1 cellular context compared by ENCODE assay signal in the genomic region with DNA sequence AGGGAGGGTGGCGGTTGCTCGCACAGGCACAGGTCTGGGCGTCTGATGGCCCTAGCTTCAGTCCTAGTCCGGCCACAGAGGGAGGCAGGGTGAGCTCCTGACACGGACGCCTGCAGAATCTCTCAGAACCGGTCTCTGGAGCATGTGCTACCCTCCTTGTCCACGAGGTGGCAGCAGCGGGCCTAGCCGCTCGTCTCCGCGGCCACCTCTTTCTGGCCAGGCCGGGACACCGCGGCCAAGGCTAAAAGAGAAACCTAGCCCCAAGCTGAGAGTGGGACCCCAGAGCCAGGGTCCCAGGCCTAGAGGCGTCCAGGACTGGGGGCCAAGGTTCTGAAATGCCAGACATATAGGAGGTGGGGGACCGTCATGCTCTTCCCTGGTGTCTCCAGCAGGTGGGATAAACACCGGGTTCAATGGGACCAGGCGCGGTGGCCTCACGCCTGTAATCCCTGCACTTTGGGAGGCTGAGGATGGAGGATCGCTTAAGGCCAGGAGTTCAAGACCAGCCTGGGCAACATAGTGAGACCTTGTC.
TF ChIP-seq lines count a peak whose summit lies in the region.

No MANE protein-coding gene starts in this region.

TF ChIP-seq in K562, 482 proteins besides CTCF, POLR2A, EP300 and RAD21 (continued from another document):
- TF ChIP-seq FOSL1 (tag; conservative IDR thresholded peaks at IDR 0.05) (no peak), HEY1 (CRISPR knock-in tag; IDR thresholded peaks at IDR 0.05; ENCODE audit: borderline replicate concordance) (no peak), HLTF (IDR thresholded peaks at IDR 0.05) (0 out of 2 replicates have a peak, but pooled peaks have one; percentile 17), OTX1 (CRISPR knock-in tag; IDR thresholded peaks at IDR 0.05) (no peak), CREM (IDR thresholded peaks at IDR 0.05; ENCODE audit: low read depth) (peak; percentile 51; the same call in 1 of the 2 replicates), POU5F1 (IDR thresholded peaks at IDR 0.05; ENCODE audit: borderline replicate concordance, low read depth, low read length, partially characterized antibody) (no peak), NCOA6 (IDR thresholded peaks at IDR 0.05) (no peak), MTA1 (IDR thresholded peaks at IDR 0.05; ENCODE audit: borderline replicate concordance) (no peak), RFX5 (IDR thresholded peaks at IDR 0.05; ENCODE audit: low read depth, low read length) (no peak), CBX1 (IDR thresholded peaks at IDR 0.05; ENCODE audit: low read depth) (no peak), NFE2L1 (tag; IDR thresholded peaks at IDR 0.05; ENCODE audit: borderline replicate concordance, low read depth) (no peak), RFX1 (IDR thresholded peaks at IDR 0.05) (no peak), RHOXF2B (CRISPR knock-in tag; conservative IDR thresholded peaks at IDR 0.05) (no peak), CEBPB (tag; IDR thresholded peaks at IDR 0.05) (no peak), CBFA2T2 (conservative IDR thresholded peaks at IDR 0.05) (no peak), U2AF1 (optimal IDR thresholded peaks at IDR 0.05; ENCODE audit: low read depth, low read length) (no peak), ZZZ3 (IDR thresholded peaks at IDR 0.05) (no peak), GATAD2A (IDR thresholded peaks at IDR 0.05) (0 out of 2 replicates have a peak, but pooled peaks have one; percentile 39), ZNF780A (CRISPR knock-in tag; IDR thresholded peaks at IDR 0.05) (no peak), PRPF4 (IDR thresholded peaks at IDR 0.05; ENCODE audit: insufficient read depth, low read depth, low read length, poor library complexity, severe bottlenecking) (no peak)
- TF ChIP-seq, protein P1, sequence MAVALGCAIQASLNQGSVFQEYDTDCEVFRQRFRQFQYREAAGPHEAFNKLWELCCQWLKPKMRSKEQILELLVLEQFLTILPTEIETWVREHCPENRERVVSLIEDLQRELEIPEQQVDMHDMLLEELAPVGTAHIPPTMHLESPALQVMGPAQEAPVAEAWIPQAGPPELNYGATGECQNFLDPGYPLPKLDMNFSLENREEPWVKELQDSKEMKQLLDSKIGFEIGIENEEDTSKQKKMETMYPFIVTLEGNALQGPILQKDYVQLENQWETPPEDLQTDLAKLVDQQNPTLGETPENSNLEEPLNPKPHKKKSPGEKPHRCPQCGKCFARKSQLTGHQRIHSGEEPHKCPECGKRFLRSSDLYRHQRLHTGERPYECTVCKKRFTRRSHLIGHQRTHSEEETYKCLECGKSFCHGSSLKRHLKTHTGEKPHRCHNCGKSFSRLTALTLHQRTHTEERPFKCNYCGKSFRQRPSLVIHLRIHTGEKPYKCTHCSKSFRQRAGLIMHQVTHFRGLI (CRISPR knock-in tag; IDR thresholded peaks at IDR 0.05) = no peak
- TF ChIP-seq, protein P2, sequence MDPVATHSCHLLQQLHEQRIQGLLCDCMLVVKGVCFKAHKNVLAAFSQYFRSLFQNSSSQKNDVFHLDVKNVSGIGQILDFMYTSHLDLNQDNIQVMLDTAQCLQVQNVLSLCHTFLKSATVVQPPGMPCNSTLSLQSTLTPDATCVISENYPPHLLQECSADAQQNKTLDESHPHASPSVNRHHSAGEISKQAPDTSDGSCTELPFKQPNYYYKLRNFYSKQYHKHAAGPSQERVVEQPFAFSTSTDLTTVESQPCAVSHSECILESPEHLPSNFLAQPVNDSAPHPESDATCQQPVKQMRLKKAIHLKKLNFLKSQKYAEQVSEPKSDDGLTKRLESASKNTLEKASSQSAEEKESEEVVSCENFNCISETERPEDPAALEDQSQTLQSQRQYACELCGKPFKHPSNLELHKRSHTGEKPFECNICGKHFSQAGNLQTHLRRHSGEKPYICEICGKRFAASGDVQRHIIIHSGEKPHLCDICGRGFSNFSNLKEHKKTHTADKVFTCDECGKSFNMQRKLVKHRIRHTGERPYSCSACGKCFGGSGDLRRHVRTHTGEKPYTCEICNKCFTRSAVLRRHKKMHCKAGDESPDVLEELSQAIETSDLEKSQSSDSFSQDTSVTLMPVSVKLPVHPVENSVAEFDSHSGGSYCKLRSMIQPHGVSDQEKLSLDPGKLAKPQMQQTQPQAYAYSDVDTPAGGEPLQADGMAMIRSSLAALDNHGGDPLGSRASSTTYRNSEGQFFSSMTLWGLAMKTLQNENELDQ (CRISPR knock-in tag; IDR thresholded peaks at IDR 0.05; ENCODE audit: borderline replicate concordance) = no peak
- TF ChIP-seq, protein P3, sequence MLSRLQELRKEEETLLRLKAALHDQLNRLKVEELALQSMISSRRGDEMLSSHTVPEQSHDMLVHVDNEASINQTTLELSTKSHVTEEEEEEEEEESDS (CRISPR knock-in tag; IDR thresholded peaks at IDR 0.05) = no peak
- TF ChIP-seq, protein P4, sequence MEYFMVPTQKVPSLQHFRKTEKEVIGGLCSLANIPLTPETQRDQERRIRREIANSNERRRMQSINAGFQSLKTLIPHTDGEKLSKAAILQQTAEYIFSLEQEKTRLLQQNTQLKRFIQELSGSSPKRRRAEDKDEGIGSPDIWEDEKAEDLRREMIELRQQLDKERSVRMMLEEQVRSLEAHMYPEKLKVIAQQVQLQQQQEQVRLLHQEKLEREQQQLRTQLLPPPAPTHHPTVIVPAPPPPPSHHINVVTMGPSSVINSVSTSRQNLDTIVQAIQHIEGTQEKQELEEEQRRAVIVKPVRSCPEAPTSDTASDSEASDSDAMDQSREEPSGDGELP (CRISPR knock-in tag; IDR thresholded peaks at IDR 0.05; ENCODE audit: borderline replicate concordance) = peak; percentile 74; the same call in 1 of the 2 replicates
- TF ChIP-seq, protein P5, sequence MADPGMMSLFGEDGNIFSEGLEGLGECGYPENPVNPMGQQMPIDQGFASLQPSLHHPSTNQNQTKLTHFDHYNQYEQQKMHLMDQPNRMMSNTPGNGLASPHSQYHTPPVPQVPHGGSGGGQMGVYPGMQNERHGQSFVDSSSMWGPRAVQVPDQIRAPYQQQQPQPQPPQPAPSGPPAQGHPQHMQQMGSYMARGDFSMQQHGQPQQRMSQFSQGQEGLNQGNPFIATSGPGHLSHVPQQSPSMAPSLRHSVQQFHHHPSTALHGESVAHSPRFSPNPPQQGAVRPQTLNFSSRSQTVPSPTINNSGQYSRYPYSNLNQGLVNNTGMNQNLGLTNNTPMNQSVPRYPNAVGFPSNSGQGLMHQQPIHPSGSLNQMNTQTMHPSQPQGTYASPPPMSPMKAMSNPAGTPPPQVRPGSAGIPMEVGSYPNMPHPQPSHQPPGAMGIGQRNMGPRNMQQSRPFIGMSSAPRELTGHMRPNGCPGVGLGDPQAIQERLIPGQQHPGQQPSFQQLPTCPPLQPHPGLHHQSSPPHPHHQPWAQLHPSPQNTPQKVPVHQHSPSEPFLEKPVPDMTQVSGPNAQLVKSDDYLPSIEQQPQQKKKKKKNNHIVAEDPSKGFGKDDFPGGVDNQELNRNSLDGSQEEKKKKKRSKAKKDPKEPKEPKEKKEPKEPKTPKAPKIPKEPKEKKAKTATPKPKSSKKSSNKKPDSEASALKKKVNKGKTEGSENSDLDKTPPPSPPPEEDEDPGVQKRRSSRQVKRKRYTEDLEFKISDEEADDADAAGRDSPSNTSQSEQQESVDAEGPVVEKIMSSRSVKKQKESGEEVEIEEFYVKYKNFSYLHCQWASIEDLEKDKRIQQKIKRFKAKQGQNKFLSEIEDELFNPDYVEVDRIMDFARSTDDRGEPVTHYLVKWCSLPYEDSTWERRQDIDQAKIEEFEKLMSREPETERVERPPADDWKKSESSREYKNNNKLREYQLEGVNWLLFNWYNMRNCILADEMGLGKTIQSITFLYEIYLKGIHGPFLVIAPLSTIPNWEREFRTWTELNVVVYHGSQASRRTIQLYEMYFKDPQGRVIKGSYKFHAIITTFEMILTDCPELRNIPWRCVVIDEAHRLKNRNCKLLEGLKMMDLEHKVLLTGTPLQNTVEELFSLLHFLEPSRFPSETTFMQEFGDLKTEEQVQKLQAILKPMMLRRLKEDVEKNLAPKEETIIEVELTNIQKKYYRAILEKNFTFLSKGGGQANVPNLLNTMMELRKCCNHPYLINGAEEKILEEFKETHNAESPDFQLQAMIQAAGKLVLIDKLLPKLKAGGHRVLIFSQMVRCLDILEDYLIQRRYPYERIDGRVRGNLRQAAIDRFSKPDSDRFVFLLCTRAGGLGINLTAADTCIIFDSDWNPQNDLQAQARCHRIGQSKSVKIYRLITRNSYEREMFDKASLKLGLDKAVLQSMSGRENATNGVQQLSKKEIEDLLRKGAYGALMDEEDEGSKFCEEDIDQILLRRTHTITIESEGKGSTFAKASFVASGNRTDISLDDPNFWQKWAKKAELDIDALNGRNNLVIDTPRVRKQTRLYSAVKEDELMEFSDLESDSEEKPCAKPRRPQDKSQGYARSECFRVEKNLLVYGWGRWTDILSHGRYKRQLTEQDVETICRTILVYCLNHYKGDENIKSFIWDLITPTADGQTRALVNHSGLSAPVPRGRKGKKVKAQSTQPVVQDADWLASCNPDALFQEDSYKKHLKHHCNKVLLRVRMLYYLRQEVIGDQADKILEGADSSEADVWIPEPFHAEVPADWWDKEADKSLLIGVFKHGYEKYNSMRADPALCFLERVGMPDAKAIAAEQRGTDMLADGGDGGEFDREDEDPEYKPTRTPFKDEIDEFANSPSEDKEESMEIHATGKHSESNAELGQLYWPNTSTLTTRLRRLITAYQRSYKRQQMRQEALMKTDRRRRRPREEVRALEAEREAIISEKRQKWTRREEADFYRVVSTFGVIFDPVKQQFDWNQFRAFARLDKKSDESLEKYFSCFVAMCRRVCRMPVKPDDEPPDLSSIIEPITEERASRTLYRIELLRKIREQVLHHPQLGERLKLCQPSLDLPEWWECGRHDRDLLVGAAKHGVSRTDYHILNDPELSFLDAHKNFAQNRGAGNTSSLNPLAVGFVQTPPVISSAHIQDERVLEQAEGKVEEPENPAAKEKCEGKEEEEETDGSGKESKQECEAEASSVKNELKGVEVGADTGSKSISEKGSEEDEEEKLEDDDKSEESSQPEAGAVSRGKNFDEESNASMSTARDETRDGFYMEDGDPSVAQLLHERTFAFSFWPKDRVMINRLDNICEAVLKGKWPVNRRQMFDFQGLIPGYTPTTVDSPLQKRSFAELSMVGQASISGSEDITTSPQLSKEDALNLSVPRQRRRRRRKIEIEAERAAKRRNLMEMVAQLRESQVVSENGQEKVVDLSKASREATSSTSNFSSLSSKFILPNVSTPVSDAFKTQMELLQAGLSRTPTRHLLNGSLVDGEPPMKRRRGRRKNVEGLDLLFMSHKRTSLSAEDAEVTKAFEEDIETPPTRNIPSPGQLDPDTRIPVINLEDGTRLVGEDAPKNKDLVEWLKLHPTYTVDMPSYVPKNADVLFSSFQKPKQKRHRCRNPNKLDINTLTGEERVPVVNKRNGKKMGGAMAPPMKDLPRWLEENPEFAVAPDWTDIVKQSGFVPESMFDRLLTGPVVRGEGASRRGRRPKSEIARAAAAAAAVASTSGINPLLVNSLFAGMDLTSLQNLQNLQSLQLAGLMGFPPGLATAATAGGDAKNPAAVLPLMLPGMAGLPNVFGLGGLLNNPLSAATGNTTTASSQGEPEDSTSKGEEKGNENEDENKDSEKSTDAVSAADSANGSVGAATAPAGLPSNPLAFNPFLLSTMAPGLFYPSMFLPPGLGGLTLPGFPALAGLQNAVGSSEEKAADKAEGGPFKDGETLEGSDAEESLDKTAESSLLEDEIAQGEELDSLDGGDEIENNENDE (IDR thresholded peaks at IDR 0.05; ENCODE audit: low read depth, low read length) = no peak
- TF ChIP-seq, protein P6, sequence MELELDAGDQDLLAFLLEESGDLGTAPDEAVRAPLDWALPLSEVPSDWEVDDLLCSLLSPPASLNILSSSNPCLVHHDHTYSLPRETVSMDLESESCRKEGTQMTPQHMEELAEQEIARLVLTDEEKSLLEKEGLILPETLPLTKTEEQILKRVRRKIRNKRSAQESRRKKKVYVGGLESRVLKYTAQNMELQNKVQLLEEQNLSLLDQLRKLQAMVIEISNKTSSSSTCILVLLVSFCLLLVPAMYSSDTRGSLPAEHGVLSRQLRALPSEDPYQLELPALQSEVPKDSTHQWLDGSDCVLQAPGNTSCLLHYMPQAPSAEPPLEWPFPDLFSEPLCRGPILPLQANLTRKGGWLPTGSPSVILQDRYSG (tag; conservative IDR thresholded peaks at IDR 0.05; ENCODE audit: low read depth) = no peak
- TF ChIP-seq, protein P7, sequence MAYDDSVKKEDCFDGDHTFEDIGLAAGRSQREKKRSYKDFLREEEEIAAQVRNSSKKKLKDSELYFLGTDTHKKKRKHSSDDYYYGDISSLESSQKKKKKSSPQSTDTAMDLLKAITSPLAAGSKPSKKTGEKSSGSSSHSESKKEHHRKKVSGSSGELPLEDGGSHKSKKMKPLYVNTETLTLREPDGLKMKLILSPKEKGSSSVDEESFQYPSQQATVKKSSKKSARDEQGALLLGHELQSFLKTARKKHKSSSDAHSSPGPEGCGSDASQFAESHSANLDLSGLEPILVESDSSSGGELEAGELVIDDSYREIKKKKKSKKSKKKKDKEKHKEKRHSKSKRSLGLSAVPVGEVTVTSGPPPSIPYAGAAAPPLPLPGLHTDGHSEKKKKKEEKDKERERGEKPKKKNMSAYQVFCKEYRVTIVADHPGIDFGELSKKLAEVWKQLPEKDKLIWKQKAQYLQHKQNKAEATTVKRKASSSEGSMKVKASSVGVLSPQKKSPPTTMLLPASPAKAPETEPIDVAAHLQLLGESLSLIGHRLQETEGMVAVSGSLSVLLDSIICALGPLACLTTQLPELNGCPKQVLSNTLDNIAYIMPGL (CRISPR knock-in tag; IDR thresholded peaks at IDR 0.05) = no peak
